31 cellular contexts compared by ENCODE assay signal in the genomic region with DNA sequence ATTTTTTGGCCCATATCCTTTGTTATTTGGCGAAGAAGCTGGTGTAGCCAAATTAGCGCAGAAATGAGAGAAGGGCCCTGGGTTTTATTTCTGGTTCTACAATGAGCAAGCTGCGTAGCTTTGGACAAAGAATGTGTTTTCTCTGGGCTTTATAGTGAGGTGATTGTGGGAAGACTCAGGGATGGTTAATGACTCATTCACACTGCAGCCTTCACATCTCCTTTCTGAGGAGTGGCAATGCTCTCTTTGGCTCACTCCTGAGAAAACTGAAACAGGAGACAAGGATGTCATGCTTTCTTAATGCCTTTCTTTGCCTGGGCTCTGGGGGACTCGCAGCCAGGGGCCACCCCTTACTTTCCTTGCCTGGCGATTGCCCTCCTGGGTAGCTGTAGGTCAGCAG.
DNase-seq lines count a peak whose midpoint lies in the region; ATAC-seq and TF ChIP-seq lines count a peak whose summit lies in the region.
"Had no signal": no experiment of that assay in that cellular context is flagged by ENCODE, and none has a peak within 500 bp of the region (broad histone marks: within the 10 kb centered on the region; RNA-seq: fewer than 3 reads in every experiment).

No MANE protein-coding gene starts in this region.

- H3K9me3 ChIP-seq in HUES48 (ENCODE audit: control insufficient read depth, insufficient read depth, low read length) = no peaks in the 10 kb centered on the region
- no peaks in the 10 kb centered on the region for H3K9me3 ChIP-seq in mesodermal cell (ENCODE audit: control insufficient read depth, low read length)
- no peaks in the 10 kb centered on the region for H3K9me3 ChIP-seq in ovary
- no peaks in the 10 kb centered on the region for H3K9me3 ChIP-seq in naive thymus-derived CD4-positive, alpha-beta T cell (ENCODE audit: control insufficient read depth in 2 of 3, low read length in 3 of 3)
- H3K9me3 ChIP-seq: testis had no signal

- H3K4me1 ChIP-seq in HUES48 (ENCODE audit: control insufficient read depth, insufficient read depth, low read length) (peaks cover 14% of the 10 kb centered on the region), mesodermal cell (ENCODE audit: control insufficient read depth, insufficient read depth, low read length, poor library complexity, severe bottlenecking) (peaks cover 22% of the 10 kb centered on the region), ovary (ENCODE audit: insufficient read depth) (no peaks in the 10 kb centered on the region)
- no peaks in the 10 kb centered on the region for H3K4me1 ChIP-seq in naive thymus-derived CD4-positive, alpha-beta T cell (ENCODE audit: control insufficient read depth in 2 of 2, insufficient read depth in 2 of 2, low read length in 2 of 2)

- 68 to 92% methylated on average over 3 to 4 of the region's 5 CpGs for WGBS in mesodermal cell (ENCODE audit: insufficient coverage in 2 of 2), 2 experiments
- 80 to 84% (median 81%) methylated on average over 5 of the region's 5 CpGs for WGBS in ovary, 3 donors

- no peak for TF ChIP-seq EP300 in ovary (IDR thresholded peaks at IDR 0.05)

- TF ChIP-seq POLR2A in ovary (IDR thresholded peaks at IDR 0.05) = no peak

- H3K4me1 Mint-ChIP-seq in naive thymus-derived CD4-positive, alpha-beta T cell = no peaks in the 10 kb centered on the region
- H3K4me1 Mint-ChIP-seq: activated B cell treated with CpG ODN at 0.5 μM for 24 hours; activated naive CD8-positive, alpha-beta T cell treated with anti-CD3 and anti-CD28 coated beads for 36 hours; CD14-positive monocyte; naive thymus-derived CD8-positive, alpha-beta T cell had no signal

- TF ChIP-seq CTCF in astrocyte of the spinal cord (IDR thresholded peaks at IDR 0.05; ENCODE audit: low read depth, low read length) = no peak
- TF ChIP-seq CTCF in ovary (IDR thresholded peaks at IDR 0.05) = no peak

- H3K36me3 Mint-ChIP-seq in naive thymus-derived CD4-positive, alpha-beta T cell = no peaks in the 10 kb centered on the region
- H3K36me3 Mint-ChIP-seq: activated naive CD8-positive, alpha-beta T cell treated with anti-CD3 and anti-CD28 coated beads for 36 hours; CD14-positive monocyte; mesothelial cell of epicardium; naive thymus-derived CD8-positive, alpha-beta T cell had no signal

- no peak overlapping the region for H3K4me3 ChIP-seq in HUES48 (ENCODE audit: low read depth, low read length)
- no peak overlapping the region for H3K4me3 ChIP-seq in astrocyte of the spinal cord (ENCODE audit: low read depth, low read length)
- H3K4me3 ChIP-seq in mesodermal cell (ENCODE audit: extremely low read depth, insufficient read depth, low read length, poor library complexity, severe bottlenecking) = no peak overlapping the region
- no peak overlapping the region for H3K4me3 ChIP-seq in ovary
- H3K4me3 ChIP-seq in naive thymus-derived CD4-positive, alpha-beta T cell (ENCODE audit: low read length) = no peak overlapping the region
- H3K4me3 ChIP-seq: coronary artery, PC-9, testis had no signal

- CTCF ChIA-PET in naive thymus-derived CD4-positive, alpha-beta T cell (lab: Charles Lee) = no interaction called here

- no peak overlapping the region for H3K9ac ChIP-seq in HUES48 (ENCODE audit: low read depth, low read length)

- no peak overlapping the region for H3K4me3 Mint-ChIP-seq in naive thymus-derived CD4-positive, alpha-beta T cell
- H3K4me3 Mint-ChIP-seq: activated B cell treated with CpG ODN at 0.5 μM for 24 hours; activated naive CD8-positive, alpha-beta T cell treated with anti-CD3 and anti-CD28 coated beads for 36 hours; activated T-cell treated with anti-CD3 and anti-CD28 coated beads, Interleukin-2, amount 50 U/mL, for 4 hours; CD14-positive monocyte; effector memory CD8-positive, alpha-beta T cell; mesothelial cell of epicardium; naive thymus-derived CD8-positive, alpha-beta T cell had no signal

- H3K9me3 Mint-ChIP-seq in naive thymus-derived CD4-positive, alpha-beta T cell = peaks cover 0 to 10% (median 1%) of the 10 kb centered on the region in 11 donors
- H3K9me3 Mint-ChIP-seq: activated B cell treated with CpG ODN at 0.5 μM for 24 hours; activated naive CD8-positive, alpha-beta T cell treated with anti-CD3 and anti-CD28 coated beads for 36 hours; activated T-cell treated with anti-CD3 and anti-CD28 coated beads, Interleukin-2, amount 50 U/mL, for 4 hours; effector memory CD8-positive, alpha-beta T cell; mesothelial cell of epicardium had no signal

- H3K27ac Mint-ChIP-seq in naive thymus-derived CD4-positive, alpha-beta T cell = no peak overlapping the region
- H3K27ac Mint-ChIP-seq: activated B cell treated with CpG ODN at 0.5 μM for 24 hours; activated naive CD8-positive, alpha-beta T cell treated with anti-CD3 and anti-CD28 coated beads for 36 hours; CD14-positive monocyte; effector memory CD8-positive, alpha-beta T cell; naive thymus-derived CD8-positive, alpha-beta T cell had no signal

- POLR2A ChIA-PET in naive thymus-derived CD4-positive, alpha-beta T cell (lab: Charles Lee) = no interaction called here

- H3K27me3 Mint-ChIP-seq in naive thymus-derived CD4-positive, alpha-beta T cell = peaks cover 6 to 23% (median 19%) of the 10 kb centered on the region in 5 donors

- intact Hi-C loops in ovary (cut with DNase I) = no loop called here
- intact Hi-C loops in naive thymus-derived CD4-positive, alpha-beta T cell (cut with micrococcal nuclease) = no loop called here

- H3K27me3 ChIP-seq in HUES48 (ENCODE audit: control insufficient read depth, insufficient read depth, low read length) (no peaks in the 10 kb centered on the region), ovary (no peaks in the 10 kb centered on the region)
- H3K27me3 ChIP-seq in naive thymus-derived CD4-positive, alpha-beta T cell (ENCODE audit: control insufficient read depth in 2 of 2, insufficient read depth in 2 of 2, low read length in 2 of 2) = no peaks in the 10 kb centered on the region
- H3K27me3 ChIP-seq: testis had no signal

- H3K27ac ChIP-seq in HUES48 (ENCODE audit: low read depth, low read length) (peak overlapping the region; percentile 48), mesodermal cell (ENCODE audit: low read depth, low read length, severe bottlenecking) (peak overlapping the region; percentile 49), ovary (no peak overlapping the region)
- H3K27ac ChIP-seq in naive thymus-derived CD4-positive, alpha-beta T cell (ENCODE audit: low read depth, low read length) = no peak overlapping the region
- H3K27ac ChIP-seq: coronary artery, PC-9, testis had no signal

- peak; percentile 45 for DNase-seq in A172 (ENCODE audit: low spot score)
- peak; percentile 2 for DNase-seq in astrocyte of the spinal cord (ENCODE audit: low read depth, low spot score)
- DNase-seq in ovary = no peak
- DNase-seq in naive thymus-derived CD4-positive, alpha-beta T cell = no peak
- DNase-seq: activated B cell treated with CpG ODN at 0.5 μM for 24 hours; activated gamma-delta T cell; activated naive CD8-positive, alpha-beta T cell treated with anti-CD3 and anti-CD28 coated beads for 36 hours; activated T-cell treated with anti-CD3 and anti-CD28 coated beads, Interleukin-2, amount 50 U/mL, for 4 hours; DMS79 treated with DMSO at 0.1 percent for 48 hours; effector memory CD8-positive, alpha-beta T cell; erythroblast; Kasumi-1; left ventricle myocardium superior; MV-4-11; naive thymus-derived CD8-positive, alpha-beta T cell; NCI-H1436; NCI-H2081; NCI-H526 treated with DMSO at 0.1 percent for 48 hours; occipital lobe; PC-9; Right ventricle myocardium superior; small intestine; stimulated activated naive CD4-positive, alpha-beta T cell treated with Interleukin-2 at 50 U/mL for 16 hours; testis had no signal

- H3K36me3 ChIP-seq in HUES48 (ENCODE audit: control insufficient read depth, insufficient read depth, low read length) (no peaks in the 10 kb centered on the region), mesodermal cell (ENCODE audit: control insufficient read depth, insufficient read depth, low read length) (no peaks in the 10 kb centered on the region), ovary (no peaks in the 10 kb centered on the region)
- H3K36me3 ChIP-seq in naive thymus-derived CD4-positive, alpha-beta T cell (ENCODE audit: control insufficient read depth in 2 of 3, insufficient read depth in 3 of 3, low read length in 3 of 3) = no peaks in the 10 kb centered on the region

- in situ Hi-C loops in astrocyte of the spinal cord (cut with HindIII; ENCODE audit: low sequenced_read_pairs) = no loop called here

- ATAC-seq in HG02938 (IDR thresholded peaks at IDR 0.05; ENCODE audit: unreplicated experiment) = no peak
- ATAC-seq in GM18907 (IDR thresholded peaks at IDR 0.05; ENCODE audit: unreplicated experiment) = no peak
- ATAC-seq in naive thymus-derived CD4-positive, alpha-beta T cell = no peak
- ATAC-seq: activated T-cell treated with anti-CD3 and anti-CD28 coated beads, Interleukin-2, amount 50 U/mL, for 4 hours; effector memory CD8-positive, alpha-beta T cell; left ventricle myocardium superior; naive thymus-derived CD8-positive, alpha-beta T cell had no signal

Comparison
In these comparisons a context has a peak if more than half of its experiments do, and no peak if none do; other contexts are left out.
1. DNase-seq: peak in A172 (single experiment) and astrocyte of the spinal cord (single experiment); none in ovary (0 of 5) and naive thymus-derived CD4-positive, alpha-beta T cell (0 of 9).
2. H3K27ac ChIP-seq: peak in HUES48 (single experiment) and mesodermal cell (single experiment); none in ovary (0 of 2) and naive thymus-derived CD4-positive, alpha-beta T cell (single experiment).